Comparison of ENCODE assay signal across 1 cellular context in the genomic region with DNA sequence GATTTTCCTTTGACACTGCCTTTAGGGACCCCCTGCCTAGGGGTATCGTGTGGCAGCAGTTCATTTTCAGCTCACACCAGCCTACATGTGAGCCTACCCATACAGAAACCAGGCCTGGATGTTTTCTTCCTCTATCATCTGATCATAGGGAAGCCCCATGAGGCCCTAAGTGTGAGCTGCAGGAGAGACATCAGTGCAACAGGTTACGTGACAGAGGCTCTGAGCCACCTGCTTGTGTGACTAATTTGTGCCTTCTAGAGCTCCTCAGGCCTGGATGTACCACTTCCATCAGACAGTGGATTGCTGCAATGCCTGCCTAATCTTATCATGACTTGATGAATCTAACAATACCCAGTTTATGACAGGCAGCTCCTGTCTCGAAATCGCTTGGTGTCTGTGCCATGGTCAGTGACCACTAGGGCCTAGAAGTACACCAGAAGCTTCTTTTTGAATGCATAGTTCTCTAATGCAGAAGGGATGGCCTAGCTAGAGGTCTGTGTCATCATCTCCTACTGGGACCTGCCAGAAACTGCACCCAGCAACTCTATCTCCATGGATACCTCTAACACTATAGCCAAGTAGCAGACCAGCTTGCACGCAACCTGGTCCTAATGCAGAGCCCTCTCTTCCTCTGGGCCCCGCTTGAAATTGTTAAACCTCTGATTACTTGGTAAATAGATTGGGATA.
TF ChIP-seq lines count a peak whose summit lies in the region.

No MANE protein-coding gene starts in this region.

TF ChIP-seq in SK-N-SH, 30 proteins besides CTCF, POLR2A, EP300 and RAD21 (continued from another document):
- TF ChIP-seq, protein P1, sequence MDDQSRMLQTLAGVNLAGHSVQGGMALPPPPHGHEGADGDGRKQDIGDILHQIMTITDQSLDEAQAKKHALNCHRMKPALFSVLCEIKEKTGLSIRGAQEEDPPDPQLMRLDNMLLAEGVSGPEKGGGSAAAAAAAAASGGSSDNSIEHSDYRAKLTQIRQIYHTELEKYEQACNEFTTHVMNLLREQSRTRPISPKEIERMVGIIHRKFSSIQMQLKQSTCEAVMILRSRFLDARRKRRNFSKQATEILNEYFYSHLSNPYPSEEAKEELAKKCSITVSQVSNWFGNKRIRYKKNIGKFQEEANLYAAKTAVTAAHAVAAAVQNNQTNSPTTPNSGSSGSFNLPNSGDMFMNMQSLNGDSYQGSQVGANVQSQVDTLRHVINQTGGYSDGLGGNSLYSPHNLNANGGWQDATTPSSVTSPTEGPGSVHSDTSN (IDR thresholded peaks at IDR 0.05), result no peak
- no peak for TF ChIP-seq YY1 (IDR thresholded peaks at IDR 0.05; ENCODE audit: low read depth)
- TF ChIP-seq, protein P2, sequence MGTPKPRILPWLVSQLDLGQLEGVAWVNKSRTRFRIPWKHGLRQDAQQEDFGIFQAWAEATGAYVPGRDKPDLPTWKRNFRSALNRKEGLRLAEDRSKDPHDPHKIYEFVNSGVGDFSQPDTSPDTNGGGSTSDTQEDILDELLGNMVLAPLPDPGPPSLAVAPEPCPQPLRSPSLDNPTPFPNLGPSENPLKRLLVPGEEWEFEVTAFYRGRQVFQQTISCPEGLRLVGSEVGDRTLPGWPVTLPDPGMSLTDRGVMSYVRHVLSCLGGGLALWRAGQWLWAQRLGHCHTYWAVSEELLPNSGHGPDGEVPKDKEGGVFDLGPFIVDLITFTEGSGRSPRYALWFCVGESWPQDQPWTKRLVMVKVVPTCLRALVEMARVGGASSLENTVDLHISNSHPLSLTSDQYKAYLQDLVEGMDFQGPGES (IDR thresholded peaks at IDR 0.05; ENCODE audit: low read depth, low read length), result no peak
